ENCODE assay signal across 3 cellular contexts in genomic region chr1:166698771-166699170, GRCh38.
TF ChIP-seq lines count a peak whose summit lies in the region.

No MANE protein-coding gene starts in this region.

TF ChIP-seq in HepG2, 621 proteins besides CTCF, POLR2A, EP300 and RAD21 (continued from another document and continues in another):
- TF ChIP-seq EZH2 (conservative IDR thresholded peaks at IDR 0.05; ENCODE audit: low read depth, low read length) (no peak), E2F2 (CRISPR knock-in tag; IDR thresholded peaks at IDR 0.05; ENCODE audit: borderline replicate concordance) (no peak), MIER3 (CRISPR knock-in tag; IDR thresholded peaks at IDR 0.05; ENCODE audit: borderline replicate concordance) (no peak), SOX13 (IDR thresholded peaks at IDR 0.05) (no peak), SOX13 (CRISPR knock-in tag; conservative IDR thresholded peaks at IDR 0.05 in 1 of 2, IDR thresholded peaks at IDR 0.05 in 1 of 2) (no peak), MEF2D (CRISPR knock-in tag; IDR thresholded peaks at IDR 0.05) (no peak), ZNF12 (CRISPR knock-in tag; IDR thresholded peaks at IDR 0.05) (peak; percentile 93), ZNF549 (CRISPR knock-in tag; IDR thresholded peaks at IDR 0.05) (peak; percentile 77; the same call in 1 of the 2 replicates), MYPOP (CRISPR knock-in tag; IDR thresholded peaks at IDR 0.05) (no peak), ZNF687 (CRISPR knock-in tag; IDR thresholded peaks at IDR 0.05) (no peak), POGZ (CRISPR knock-in tag; IDR thresholded peaks at IDR 0.05) (no peak)

TF ChIP-seq in GM23338, 12 proteins besides CTCF, POLR2A, EP300 and RAD21 (continued from another document):
- TF ChIP-seq, protein P1, sequence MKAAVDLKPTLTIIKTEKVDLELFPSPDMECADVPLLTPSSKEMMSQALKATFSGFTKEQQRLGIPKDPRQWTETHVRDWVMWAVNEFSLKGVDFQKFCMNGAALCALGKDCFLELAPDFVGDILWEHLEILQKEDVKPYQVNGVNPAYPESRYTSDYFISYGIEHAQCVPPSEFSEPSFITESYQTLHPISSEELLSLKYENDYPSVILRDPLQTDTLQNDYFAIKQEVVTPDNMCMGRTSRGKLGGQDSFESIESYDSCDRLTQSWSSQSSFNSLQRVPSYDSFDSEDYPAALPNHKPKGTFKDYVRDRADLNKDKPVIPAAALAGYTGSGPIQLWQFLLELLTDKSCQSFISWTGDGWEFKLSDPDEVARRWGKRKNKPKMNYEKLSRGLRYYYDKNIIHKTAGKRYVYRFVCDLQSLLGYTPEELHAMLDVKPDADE (IDR thresholded peaks at IDR 0.05): no peak
- no peak for TF ChIP-seq EZH2phosphoT487 (IDR thresholded peaks at IDR 0.05; ENCODE audit: unreplicated experiment)
- no peak for TF ChIP-seq POLR2AphosphoS5 (IDR thresholded peaks at IDR 0.05; ENCODE audit: low read depth)
- no peak for TF ChIP-seq ZNF114 (CRISPR knock-in tag; IDR thresholded peaks at IDR 0.05)
- no peak for TF ChIP-seq NANOG (IDR thresholded peaks at IDR 0.05; ENCODE audit: borderline replicate concordance)
- no peak for TF ChIP-seq REST (IDR thresholded peaks at IDR 0.05; ENCODE audit: unreplicated experiment)

TF ChIP-seq in K562, 482 proteins besides CTCF, POLR2A, EP300 and RAD21 (continued from another document and continues in another):
- TF ChIP-seq MITF (IDR thresholded peaks at IDR 0.05) (no peak), TEAD4 (IDR thresholded peaks at IDR 0.05; ENCODE audit: low read length) (no peak), TEAD4 (CRISPR knock-in tag; IDR thresholded peaks at IDR 0.05; ENCODE audit: borderline replicate concordance) (no peak), ATF4 (CRISPR knock-in tag; IDR thresholded peaks at IDR 0.05) (no peak), STAT5B (CRISPR knock-in tag; IDR thresholded peaks at IDR 0.05) (no peak), TBL1XR1 (IDR thresholded peaks at IDR 0.05; ENCODE audit: low read length in 2 of 2) (no peak), STAG1 (CRISPR knock-in tag; IDR thresholded peaks at IDR 0.05; ENCODE audit: borderline replicate concordance) (no peak), ZNF707 (CRISPR knock-in tag; conservative IDR thresholded peaks at IDR 0.05) (no peak), TCF7 (IDR thresholded peaks at IDR 0.05; ENCODE audit: borderline replicate concordance) (no peak), RNF219 (CRISPR knock-in tag; IDR thresholded peaks at IDR 0.05) (no peak), DNMT1 (IDR thresholded peaks at IDR 0.05) (no peak), STAT6 (CRISPR knock-in tag; IDR thresholded peaks at IDR 0.05) (no peak), NR2C2 (CRISPR knock-in tag; IDR thresholded peaks at IDR 0.05) (no peak), NR2C2 (tag; IDR thresholded peaks at IDR 0.05) (peak; percentile 70), FOXK2 (conservative IDR thresholded peaks at IDR 0.05 in 1 of 2, IDR thresholded peaks at IDR 0.05 in 1 of 2; ENCODE audit: low read depth in 2 of 2) (peak in 1 of 2 experiments; percentile 17; a peak in 1 of 4 replicates), BACH1 (tag; IDR thresholded peaks at IDR 0.05) (no peak), NFIC (IDR thresholded peaks at IDR 0.05) (0 out of 2 replicates have a peak, but pooled peaks have one; percentile 11), HMGXB4 (CRISPR knock-in tag; IDR thresholded peaks at IDR 0.05) (no peak), SMAD2 (IDR thresholded peaks at IDR 0.05; ENCODE audit: low read depth, low read length) (no peak), MTA1 (IDR thresholded peaks at IDR 0.05; ENCODE audit: borderline replicate concordance) (no peak)
- TF ChIP-seq, protein P2, sequence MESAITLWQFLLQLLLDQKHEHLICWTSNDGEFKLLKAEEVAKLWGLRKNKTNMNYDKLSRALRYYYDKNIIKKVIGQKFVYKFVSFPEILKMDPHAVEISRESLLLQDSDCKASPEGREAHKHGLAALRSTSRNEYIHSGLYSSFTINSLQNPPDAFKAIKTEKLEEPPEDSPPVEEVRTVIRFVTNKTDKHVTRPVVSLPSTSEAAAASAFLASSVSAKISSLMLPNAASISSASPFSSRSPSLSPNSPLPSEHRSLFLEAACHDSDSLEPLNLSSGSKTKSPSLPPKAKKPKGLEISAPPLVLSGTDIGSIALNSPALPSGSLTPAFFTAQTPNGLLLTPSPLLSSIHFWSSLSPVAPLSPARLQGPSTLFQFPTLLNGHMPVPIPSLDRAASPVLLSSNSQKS (CRISPR knock-in tag; IDR thresholded peaks at IDR 0.05): no peak
- TF ChIP-seq, protein P3, sequence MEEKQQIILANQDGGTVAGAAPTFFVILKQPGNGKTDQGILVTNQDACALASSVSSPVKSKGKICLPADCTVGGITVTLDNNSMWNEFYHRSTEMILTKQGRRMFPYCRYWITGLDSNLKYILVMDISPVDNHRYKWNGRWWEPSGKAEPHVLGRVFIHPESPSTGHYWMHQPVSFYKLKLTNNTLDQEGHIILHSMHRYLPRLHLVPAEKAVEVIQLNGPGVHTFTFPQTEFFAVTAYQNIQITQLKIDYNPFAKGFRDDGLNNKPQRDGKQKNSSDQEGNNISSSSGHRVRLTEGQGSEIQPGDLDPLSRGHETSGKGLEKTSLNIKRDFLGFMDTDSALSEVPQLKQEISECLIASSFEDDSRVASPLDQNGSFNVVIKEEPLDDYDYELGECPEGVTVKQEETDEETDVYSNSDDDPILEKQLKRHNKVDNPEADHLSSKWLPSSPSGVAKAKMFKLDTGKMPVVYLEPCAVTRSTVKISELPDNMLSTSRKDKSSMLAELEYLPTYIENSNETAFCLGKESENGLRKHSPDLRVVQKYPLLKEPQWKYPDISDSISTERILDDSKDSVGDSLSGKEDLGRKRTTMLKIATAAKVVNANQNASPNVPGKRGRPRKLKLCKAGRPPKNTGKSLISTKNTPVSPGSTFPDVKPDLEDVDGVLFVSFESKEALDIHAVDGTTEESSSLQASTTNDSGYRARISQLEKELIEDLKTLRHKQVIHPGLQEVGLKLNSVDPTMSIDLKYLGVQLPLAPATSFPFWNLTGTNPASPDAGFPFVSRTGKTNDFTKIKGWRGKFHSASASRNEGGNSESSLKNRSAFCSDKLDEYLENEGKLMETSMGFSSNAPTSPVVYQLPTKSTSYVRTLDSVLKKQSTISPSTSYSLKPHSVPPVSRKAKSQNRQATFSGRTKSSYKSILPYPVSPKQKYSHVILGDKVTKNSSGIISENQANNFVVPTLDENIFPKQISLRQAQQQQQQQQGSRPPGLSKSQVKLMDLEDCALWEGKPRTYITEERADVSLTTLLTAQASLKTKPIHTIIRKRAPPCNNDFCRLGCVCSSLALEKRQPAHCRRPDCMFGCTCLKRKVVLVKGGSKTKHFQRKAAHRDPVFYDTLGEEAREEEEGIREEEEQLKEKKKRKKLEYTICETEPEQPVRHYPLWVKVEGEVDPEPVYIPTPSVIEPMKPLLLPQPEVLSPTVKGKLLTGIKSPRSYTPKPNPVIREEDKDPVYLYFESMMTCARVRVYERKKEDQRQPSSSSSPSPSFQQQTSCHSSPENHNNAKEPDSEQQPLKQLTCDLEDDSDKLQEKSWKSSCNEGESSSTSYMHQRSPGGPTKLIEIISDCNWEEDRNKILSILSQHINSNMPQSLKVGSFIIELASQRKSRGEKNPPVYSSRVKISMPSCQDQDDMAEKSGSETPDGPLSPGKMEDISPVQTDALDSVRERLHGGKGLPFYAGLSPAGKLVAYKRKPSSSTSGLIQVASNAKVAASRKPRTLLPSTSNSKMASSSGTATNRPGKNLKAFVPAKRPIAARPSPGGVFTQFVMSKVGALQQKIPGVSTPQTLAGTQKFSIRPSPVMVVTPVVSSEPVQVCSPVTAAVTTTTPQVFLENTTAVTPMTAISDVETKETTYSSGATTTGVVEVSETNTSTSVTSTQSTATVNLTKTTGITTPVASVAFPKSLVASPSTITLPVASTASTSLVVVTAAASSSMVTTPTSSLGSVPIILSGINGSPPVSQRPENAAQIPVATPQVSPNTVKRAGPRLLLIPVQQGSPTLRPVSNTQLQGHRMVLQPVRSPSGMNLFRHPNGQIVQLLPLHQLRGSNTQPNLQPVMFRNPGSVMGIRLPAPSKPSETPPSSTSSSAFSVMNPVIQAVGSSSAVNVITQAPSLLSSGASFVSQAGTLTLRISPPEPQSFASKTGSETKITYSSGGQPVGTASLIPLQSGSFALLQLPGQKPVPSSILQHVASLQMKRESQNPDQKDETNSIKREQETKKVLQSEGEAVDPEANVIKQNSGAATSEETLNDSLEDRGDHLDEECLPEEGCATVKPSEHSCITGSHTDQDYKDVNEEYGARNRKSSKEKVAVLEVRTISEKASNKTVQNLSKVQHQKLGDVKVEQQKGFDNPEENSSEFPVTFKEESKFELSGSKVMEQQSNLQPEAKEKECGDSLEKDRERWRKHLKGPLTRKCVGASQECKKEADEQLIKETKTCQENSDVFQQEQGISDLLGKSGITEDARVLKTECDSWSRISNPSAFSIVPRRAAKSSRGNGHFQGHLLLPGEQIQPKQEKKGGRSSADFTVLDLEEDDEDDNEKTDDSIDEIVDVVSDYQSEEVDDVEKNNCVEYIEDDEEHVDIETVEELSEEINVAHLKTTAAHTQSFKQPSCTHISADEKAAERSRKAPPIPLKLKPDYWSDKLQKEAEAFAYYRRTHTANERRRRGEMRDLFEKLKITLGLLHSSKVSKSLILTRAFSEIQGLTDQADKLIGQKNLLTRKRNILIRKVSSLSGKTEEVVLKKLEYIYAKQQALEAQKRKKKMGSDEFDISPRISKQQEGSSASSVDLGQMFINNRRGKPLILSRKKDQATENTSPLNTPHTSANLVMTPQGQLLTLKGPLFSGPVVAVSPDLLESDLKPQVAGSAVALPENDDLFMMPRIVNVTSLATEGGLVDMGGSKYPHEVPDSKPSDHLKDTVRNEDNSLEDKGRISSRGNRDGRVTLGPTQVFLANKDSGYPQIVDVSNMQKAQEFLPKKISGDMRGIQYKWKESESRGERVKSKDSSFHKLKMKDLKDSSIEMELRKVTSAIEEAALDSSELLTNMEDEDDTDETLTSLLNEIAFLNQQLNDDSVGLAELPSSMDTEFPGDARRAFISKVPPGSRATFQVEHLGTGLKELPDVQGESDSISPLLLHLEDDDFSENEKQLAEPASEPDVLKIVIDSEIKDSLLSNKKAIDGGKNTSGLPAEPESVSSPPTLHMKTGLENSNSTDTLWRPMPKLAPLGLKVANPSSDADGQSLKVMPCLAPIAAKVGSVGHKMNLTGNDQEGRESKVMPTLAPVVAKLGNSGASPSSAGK (IDR thresholded peaks at IDR 0.05): no peak
